ENCODE assay signal across 8 cellular contexts in the genomic region with DNA sequence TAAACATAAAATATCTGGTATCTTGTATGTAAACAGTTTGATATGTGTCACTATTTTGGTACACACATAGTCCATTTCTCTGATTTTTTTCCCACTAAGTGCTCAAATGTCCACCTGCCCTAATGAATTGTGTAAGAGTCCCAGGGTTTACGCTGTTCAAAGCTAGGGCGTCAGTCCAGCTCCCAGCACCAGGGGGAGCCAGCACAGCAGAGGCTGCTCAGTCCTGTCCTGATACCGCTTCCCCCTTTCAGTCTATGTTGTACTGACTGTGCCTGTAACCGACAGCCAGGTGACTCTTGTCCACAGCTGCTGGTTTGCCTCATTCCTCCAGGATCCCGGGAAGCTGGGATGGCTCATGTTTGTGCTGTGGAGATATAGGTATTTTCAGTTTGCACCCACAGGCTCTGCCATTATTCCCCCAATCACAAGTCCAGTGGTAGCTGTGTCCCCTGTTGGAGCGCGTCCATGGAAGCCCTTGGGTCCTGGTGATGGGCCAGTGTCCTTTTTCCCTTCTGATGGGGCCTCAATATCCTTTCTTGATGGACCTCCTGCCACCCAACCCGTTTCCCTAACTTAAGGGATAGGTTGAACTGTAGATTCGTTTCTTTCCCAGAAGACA.
DNase-seq lines count a peak whose midpoint lies in the region; ATAC-seq and TF ChIP-seq lines count a peak whose summit lies in the region.

No MANE protein-coding gene starts in this region.

- no peak overlapping the region for H3K4me3 ChIP-seq in Jurkat, Clone E6-1 (ENCODE audit: low read length)

- no peaks in the 10 kb centered on the region for H3K36me3 Mint-ChIP-seq in immature natural killer cell

- no peak overlapping the region for H3K4me3 Mint-ChIP-seq in immature natural killer cell

- no peaks in the 10 kb centered on the region for H3K4me1 Mint-ChIP-seq in immature natural killer cell

- TF ChIP-seq CTCF in GM10266 (IDR thresholded peaks at IDR 0.05; ENCODE audit: control insufficient read depth, insufficient read depth, low read depth, missing control alignments) = peak; percentile 81

- H3K27ac Mint-ChIP-seq in immature natural killer cell = no peak overlapping the region

- no peaks in the 10 kb centered on the region for H3K9me3 Mint-ChIP-seq in immature natural killer cell

- peak; percentile 99 for ATAC-seq in GM21825 (IDR thresholded peaks at IDR 0.05; ENCODE audit: unreplicated experiment)

- peak; percentile 51 for DNase-seq in GM10266 (ENCODE audit: extremely low spot score)
- peak; percentile 32 for DNase-seq in Jurkat, Clone E6-1 (ENCODE audit: low read depth, low spot score)
- DNase-seq in SK-N-DZ (ENCODE audit: low spot score) = peak; percentile 62
- peak; percentile 14 for DNase-seq in amniotic epithelial cell (ENCODE audit: low read depth)
- DNase-seq in immature natural killer cell = peak in 2 of 3 donors; percentile 11 to 23
- peak; percentile 50 for DNase-seq in stimulated activated CD4-positive, alpha-beta T cell treated with anti-CD3 and anti-CD28 coated beads, Interleukin-4, amount 100 ng/mL, for 1 hour
- no peak for DNase-seq in NCI-H1092 treated with DMSO at 0.1 percent for 48 hours (lab: John Stamatoyannopoulos, UW)

- H3K27me3 Mint-ChIP-seq in immature natural killer cell (ENCODE audit: low read depth in 3 of 3) = peaks cover 0 to 11% (median 5%) of the 10 kb centered on the region in 3 donors
